8 cellular contexts compared by ENCODE assay signal in genomic region chr6:157274471-157275226, GRCh38. TPM values are rescaled to one million over a fixed set of nuclear protein-coding genes. Genes with fewer than 3 reads are reported as not detected.
DNase-seq lines count a peak whose midpoint lies in the region; ATAC-seq, FAIRE-seq and TF ChIP-seq lines count a peak whose summit lies in the region.

No MANE protein-coding gene starts in this region.

- H3K9me3 Mint-ChIP-seq in CD4-positive, alpha-beta memory T cell: peaks cover 0 to 6% (median 0%) of the 10 kb centered on the region in 8 donors

- H3K27me3 Mint-ChIP-seq in CD4-positive, alpha-beta memory T cell: no peaks in the 10 kb centered on the region

- peaks cover 11% of the 10 kb centered on the region for H3K4me1 ChIP-seq in CD4-positive, alpha-beta memory T cell (ENCODE audit: insufficient read depth, low read length)
- H3K4me1 ChIP-seq in endothelial cell of umbilical vein (ENCODE audit: control insufficient read depth, extremely low read depth, insufficient read depth, low read length) (peaks cover 7% of the 10 kb centered on the region), mononuclear cell (ENCODE audit: insufficient read depth, low read length) (peaks cover 14% of the 10 kb centered on the region)

- POLR2A ChIA-PET in CD4-positive, alpha-beta memory T cell (lab: Charles Lee; ENCODE audit: partially characterized antibody): interaction anchor here (0.7 to 3.6 kb wide), 18 partner anchors 10 to 497 kb away, joined by 3 to 48 read pairs (median 7); partner anchors contain the start of genes ARID1B and ZDHHC14
- POLR2A ChIA-PET in endothelial cell of umbilical vein (lab: Charles Lee): no interaction called here

- no peaks in the 10 kb centered on the region for H3K27me3 ChIP-seq in CD4-positive, alpha-beta memory T cell (ENCODE audit: insufficient read depth, low read length)
- H3K27me3 ChIP-seq in endothelial cell of umbilical vein (ENCODE audit: control insufficient read depth in 2 of 2, insufficient read depth in 2 of 2, low read length in 2 of 2) (no peaks in the 10 kb centered on the region), mononuclear cell (ENCODE audit: insufficient read depth, low read length) (no peaks in the 10 kb centered on the region)

- TF ChIP-seq POLR2A in endothelial cell of umbilical vein (IDR thresholded peaks at IDR 0.05; ENCODE audit: low read depth, low read length): no peak

- H3K36me3 Mint-ChIP-seq in CD4-positive, alpha-beta memory T cell: peaks cover 0 to 7% of the 10 kb centered on the region in 2 donors

- peak overlapping the region; percentile 69 for H3K27ac ChIP-seq in CD4-positive, alpha-beta memory T cell (ENCODE audit: low read depth, low read length)
- H3K27ac ChIP-seq in endothelial cell of umbilical vein (ENCODE audit: insufficient read depth, low read depth, low read length): no peak overlapping the region

- no peaks in the 10 kb centered on the region for H4K20me1 ChIP-seq in endothelial cell of umbilical vein (replicated peaks; ENCODE audit: control insufficient read depth, extremely low read depth, insufficient read depth, low read length)

- no peaks in the 10 kb centered on the region for H3K9me1 ChIP-seq in endothelial cell of umbilical vein (replicated peaks; ENCODE audit: control insufficient read depth, extremely low read depth, insufficient read depth, low read length)

- peak overlapping the region; percentile 98 for H2AFZ ChIP-seq in endothelial cell of umbilical vein (ENCODE audit: low read depth, low read length)

- H3K4me1 Mint-ChIP-seq in CD4-positive, alpha-beta memory T cell: peaks cover 2 to 16% (median 8%) of the 10 kb centered on the region in 4 donors

- DNase-seq in CD4-positive, alpha-beta memory T cell: peak; percentile 85 to 92 (median 90)
- peak; percentile 68 to 75 for DNase-seq in NOMO-1 (lab: John Stamatoyannopoulos, UW; ENCODE audit: unreplicated experiment in 2 of 2)
- DNase-seq in activated CD8-positive, alpha-beta memory T cell treated with anti-CD3 and anti-CD28 coated beads, Interleukin-2, amount 50 U/mL, for 4 hours: peak; percentile 86
- peak; percentile 73 for DNase-seq in endothelial cell of umbilical vein (ENCODE audit: low read depth, low spot score)
- peak; percentile 62 to 74 for DNase-seq in stimulated activated CD8-positive, alpha-beta memory T cell treated with anti-CD3 and anti-CD28 coated beads, Interleukin-4, amount 100 ng/mL, for 1 hour (ENCODE audit: low read depth in 2 of 2, low spot score in 1 of 2)

- peak; percentile 54 to 82 for TF ChIP-seq CTCF in endothelial cell of umbilical vein (IDR thresholded peaks at IDR 0.05; ENCODE audit: extremely low read depth in 1 of 2, insufficient read depth in 1 of 2, low read depth in 1 of 2, low read length in 2 of 2)

- H3K79me2 ChIP-seq in endothelial cell of umbilical vein (ENCODE audit: control insufficient read depth, insufficient read depth, low read length): no peaks in the 10 kb centered on the region

- BruUV-seq in endothelial cell of umbilical vein (replicated peaks; lab: Mats Ljungman, UMichigan): no TSS peak

- FAIRE-seq in endothelial cell of umbilical vein (lab: Jason Lieb, UNC): peak; percentile 26

- peak overlapping the region; percentile 67 for H3K4me2 ChIP-seq in endothelial cell of umbilical vein (ENCODE audit: insufficient read depth, low read length)

- H3K9me3 ChIP-seq in CD4-positive, alpha-beta memory T cell (ENCODE audit: control insufficient read depth in 1 of 2, low read length in 2 of 2): no peaks in the 10 kb centered on the region
- H3K9me3 ChIP-seq in endothelial cell of umbilical vein (replicated peaks; ENCODE audit: control insufficient read depth, insufficient read depth, low read length) (no peaks in the 10 kb centered on the region), mononuclear cell (ENCODE audit: low read depth, low read length) (no peaks in the 10 kb centered on the region)

- intact Hi-C loops in CD4-positive, alpha-beta memory T cell (cut with micrococcal nuclease): loop anchor here (1.0 to 10.0 kb wide), 11 partner anchors 15 to 1962 kb away; partner anchors contain the start of gene TFB1M
- intact Hi-C loops in endothelial cell of umbilical vein (cut with micrococcal nuclease): loop anchor here (1.0 to 5.0 kb wide), 5 partner anchors 40 to 710 kb away; no protein-coding TSS in a partner anchor

- ATAC-seq in GM19452 (IDR thresholded peaks at IDR 0.05; ENCODE audit: unreplicated experiment) (peak; percentile 95), HG03565 (IDR thresholded peaks at IDR 0.05; ENCODE audit: unreplicated experiment) (peak; percentile 84)

- H3K4me3 Mint-ChIP-seq in CD4-positive, alpha-beta memory T cell: peak overlapping the region; percentile 89 to 96 (median 93)

- peak overlapping the region; percentile 95 to 98 (median 96) for H3K27ac Mint-ChIP-seq in CD4-positive, alpha-beta memory T cell

- CTCF ChIA-PET in CD4-positive, alpha-beta memory T cell (lab: Charles Lee; ENCODE audit: partially characterized antibody): interaction anchor here (0.6 to 2.3 kb wide), 18 partner anchors 10 to 1948 kb away, joined by 3 to 11 read pairs (median 5); no protein-coding TSS in a partner anchor
- CTCF ChIA-PET in endothelial cell of umbilical vein (lab: Charles Lee): interaction anchor here (0.6 to 5.1 kb wide), 17 partner anchors 10 to 311 kb away, joined by 3 to 34 read pairs (median 4); no protein-coding TSS in a partner anchor

- H3K36me3 ChIP-seq in CD4-positive, alpha-beta memory T cell (ENCODE audit: insufficient read depth, low read length): no peaks in the 10 kb centered on the region
- no peaks in the 10 kb centered on the region for H3K36me3 ChIP-seq in endothelial cell of umbilical vein (ENCODE audit: control insufficient read depth in 2 of 2, extremely low read depth in 1 of 2, insufficient read depth in 2 of 2, low read length in 2 of 2)

- dilution Hi-C loops in endothelial cell of umbilical vein (cut with MboI; ENCODE audit: extremely low pct_ligation_motif_present, low sequenced_read_pairs): no loop called here

- H3K4me3 ChIP-seq in CD4-positive, alpha-beta memory T cell (ENCODE audit: low read length in 2 of 2): peak overlapping the region; percentile 36 to 86
- peak overlapping the region; percentile 35 to 43 (median 42) for H3K4me3 ChIP-seq in endothelial cell of umbilical vein (replicated peaks in 1 of 3; ENCODE audit: insufficient read depth in 1 of 3, low read depth in 1 of 3, low read length in 3 of 3)
- peak overlapping the region; percentile 60 for H3K4me3 ChIP-seq in mononuclear cell (ENCODE audit: low read length)

- peak overlapping the region; percentile 50 for H3K9ac ChIP-seq in endothelial cell of umbilical vein (replicated peaks; ENCODE audit: extremely low read depth, insufficient read depth, low read length)

TF ChIP-seq in endothelial cell of umbilical vein, 7 proteins besides CTCF, POLR2A, EP300 and RAD21:
- no peak for TF ChIP-seq MYC (IDR thresholded peaks at IDR 0.05; ENCODE audit: low read depth, low read length)
- peak; percentile 61 for TF ChIP-seq POLR2AphosphoS5 (IDR thresholded peaks at IDR 0.05; ENCODE audit: insufficient read depth, low read depth, low read length)
- TF ChIP-seq MAX (IDR thresholded peaks at IDR 0.05; ENCODE audit: insufficient read depth, insufficient read length): no peak
- TF ChIP-seq EZH2 (IDR thresholded peaks at IDR 0.05; ENCODE audit: borderline replicate concordance, low read depth, low read length, severe bottlenecking): no peak
TF ChIP-seq in endothelial cell of umbilical vein: peak in this region for 1.

RNA-seq across cellular contexts. Expression of gene TMEM242, which starts 48.7 kb away (rescaled TPM):
- total RNA-seq in CD4-positive, alpha-beta memory T cell: 10 to 100 TPM; 12.7 to 14.1 TPM
- 10 to 100 TPM; 11.4 TPM for polyA plus RNA-seq in CD4-positive, alpha-beta memory T cell
- total RNA-seq in endothelial cell of umbilical vein (15.3 and 15.5 TPM in 2 replicates), mononuclear cell (9.7 TPM)
- polyA plus RNA-seq in endothelial cell of umbilical vein: 3.4 and 5.3 TPM in 2 replicates
- 7.4 TPM in 2 replicates for polyA plus RNA-seq in endothelial cell of umbilical vein (2011; cell fraction: cytosol; rRNA removed)
- 5.9 and 8.9 TPM in 2 replicates for polyA plus RNA-seq in endothelial cell of umbilical vein (2011; cell fraction: nucleus; rRNA removed)
- polyA plus RNA-seq in endothelial cell of umbilical vein (2012): 8.0 and 10.3 TPM in 2 replicates
- 5.8 and 6.6 TPM in 2 replicates for polyA minus RNA-seq in endothelial cell of umbilical vein
- 1.5 TPM for polyA minus RNA-seq in endothelial cell of umbilical vein (2011; cell fraction: cytosol; rRNA and poly(A)+ RNA removed)
- 6.4 and 11.2 TPM in 2 replicates for polyA minus RNA-seq in endothelial cell of umbilical vein (2011; cell fraction: nucleus; rRNA and poly(A)+ RNA removed)
